9 cellular contexts compared by ENCODE assay signal in genomic region chr2:112726487-112727190, GRCh38. TPM values are rescaled to one million over a fixed set of nuclear protein-coding genes. Genes with fewer than 3 reads are reported as not detected.
DNase-seq lines count a peak whose midpoint lies in the region; ATAC-seq and TF ChIP-seq lines count a peak whose summit lies in the region.
"Had no signal": no experiment of that assay in that cellular context is flagged by ENCODE, and none has a peak within 500 bp of the region (broad histone marks: within the 10 kb centered on the region; RNA-seq: fewer than 3 reads in every experiment).

No MANE protein-coding gene starts in this region.

- H3K27me3 ChIP-seq in GM23338 (ENCODE audit: insufficient read depth) (no peaks in the 10 kb centered on the region), Peyer's patch (no peaks in the 10 kb centered on the region), fibroblast of lung (ENCODE audit: control insufficient read depth, insufficient read depth, low read length) (no peaks in the 10 kb centered on the region)

- H4K20me1 ChIP-seq in GM23338 (replicated peaks; ENCODE audit: insufficient read depth) = no peaks in the 10 kb centered on the region
- no peaks in the 10 kb centered on the region for H4K20me1 ChIP-seq in fibroblast of lung (ENCODE audit: control insufficient read depth, extremely low read depth, insufficient read depth, low read length)

- H3K27ac Mint-ChIP-seq in GM23338 (no peak overlapping the region), nephron progenitor cell (no peak overlapping the region)
- no peak overlapping the region for H3K27ac Mint-ChIP-seq in activated T-cell treated with anti-CD3 and anti-CD28 coated beads, Interleukin-2, amount 50 U/mL, for 24 hours

- H3K27ac ChIP-seq in GM23338 (ENCODE audit: low read depth) (no peak overlapping the region), Peyer's patch (no peak overlapping the region), fibroblast of lung (ENCODE audit: insufficient read depth, low read length) (no peak overlapping the region)

- H3K36me3 ChIP-seq in GM23338 (ENCODE audit: insufficient read depth) (no peaks in the 10 kb centered on the region), Peyer's patch (no peaks in the 10 kb centered on the region), fibroblast of lung (ENCODE audit: control insufficient read depth, insufficient read depth, low read length) (no peaks in the 10 kb centered on the region)

- H2AFZ ChIP-seq in GM23338 (peak overlapping the region; percentile 96), fibroblast of lung (ENCODE audit: low read length) (peak overlapping the region; percentile 74)

- no peaks in the 10 kb centered on the region for H3K9me2 ChIP-seq in GM23338 (ENCODE audit: insufficient read depth)

- no peaks in the 10 kb centered on the region for H3K36me3 Mint-ChIP-seq in GM23338 (ENCODE audit: low read depth)
- no peaks in the 10 kb centered on the region for H3K36me3 Mint-ChIP-seq in activated T-cell treated with anti-CD3 and anti-CD28 coated beads, Interleukin-2, amount 50 U/mL, for 24 hours (ENCODE audit: low read depth)
- no peaks in the 10 kb centered on the region for H3K36me3 Mint-ChIP-seq in nephron progenitor cell (ENCODE audit: low read depth)

- H3K79me2 ChIP-seq in GM23338 (replicated peaks; ENCODE audit: insufficient read depth) (no peaks in the 10 kb centered on the region), fibroblast of lung (ENCODE audit: control insufficient read depth, insufficient read depth, low read length) (no peaks in the 10 kb centered on the region)

- H3K27me3 Mint-ChIP-seq in GM23338 (ENCODE audit: insufficient read depth, low read depth, poor library complexity) = peaks cover 5% of the 10 kb centered on the region
- H3K27me3 Mint-ChIP-seq in activated T-cell treated with anti-CD3 and anti-CD28 coated beads, Interleukin-2, amount 50 U/mL, for 24 hours = peaks cover 13% of the 10 kb centered on the region
- H3K27me3 Mint-ChIP-seq in nephron progenitor cell (ENCODE audit: low read depth, poor library complexity) = peaks cover 20% of the 10 kb centered on the region

- no peaks in the 10 kb centered on the region; the same call in 1 of the 2 replicates for H3K4me1 ChIP-seq in GM23338 (ENCODE audit: insufficient read depth)
- peaks cover 0 to 6% (median 2%) of the 10 kb centered on the region in 4 donors for H3K4me1 ChIP-seq in Peyer's patch
- peaks cover 2% of the 10 kb centered on the region for H3K4me1 ChIP-seq in fibroblast of lung (ENCODE audit: control insufficient read depth, extremely low read depth, insufficient read depth, low read length)

- peak in 1 of 2 donors; percentile 15 for TF ChIP-seq POLR2A in Peyer's patch (IDR thresholded peaks at IDR 0.05)

- H3F3A ChIP-seq in GM23338 (replicated peaks; ENCODE audit: low read depth) = no peaks in the 10 kb centered on the region

- TF ChIP-seq CTCF in GM23338 (conservative IDR thresholded peaks at IDR 0.05; ENCODE audit: low read depth in 2 of 2) (peak; percentile 91 to 100), Peyer's patch (IDR thresholded peaks at IDR 0.05) (peak; percentile 89 to 99 (median 98)), fibroblast of lung (conservative IDR thresholded peaks at IDR 0.05 in 1 of 2, IDR thresholded peaks at IDR 0.05 in 1 of 2; ENCODE audit: low read depth in 1 of 2, low read length in 2 of 2) (peak; percentile 90 to 96), nephron progenitor cell (IDR thresholded peaks at IDR 0.05) (peak; percentile 98)

- no peak overlapping the region for H3K4me3 Mint-ChIP-seq in GM23338
- no peak overlapping the region for H3K4me3 Mint-ChIP-seq in activated T-cell treated with anti-CD3 and anti-CD28 coated beads, Interleukin-2, amount 50 U/mL, for 24 hours
- H3K4me3 Mint-ChIP-seq in nephron progenitor cell = no peak overlapping the region

- peak; percentile 95 for ATAC-seq in GM23338
- ATAC-seq in stimulated activated naive CD8-positive, alpha-beta T cell treated with anti-CD3 and anti-CD28 coated beads, Interleukin-15, Interleukin-2, amounts not matched to agents 100 U/mL and 50 U/mL, for 24 hours = peak; percentile 92

- H3K9me3 Mint-ChIP-seq in GM23338 (no peaks in the 10 kb centered on the region), nephron progenitor cell (no peaks in the 10 kb centered on the region)
- no peaks in the 10 kb centered on the region for H3K9me3 Mint-ChIP-seq in activated T-cell treated with anti-CD3 and anti-CD28 coated beads, Interleukin-2, amount 50 U/mL, for 24 hours

- peak overlapping the region; percentile 9 for H3K9ac ChIP-seq in fibroblast of lung (ENCODE audit: insufficient read depth, low read length)

- H3K4me1 Mint-ChIP-seq in GM23338 (no peaks in the 10 kb centered on the region), nephron progenitor cell (no peaks in the 10 kb centered on the region)
- H3K4me1 Mint-ChIP-seq in activated T-cell treated with anti-CD3 and anti-CD28 coated beads, Interleukin-2, amount 50 U/mL, for 24 hours (ENCODE audit: low read depth) = peaks cover 5% of the 10 kb centered on the region

- H3K4me3 ChIP-seq in GM23338 (no peak overlapping the region), Peyer's patch (no peak overlapping the region), fibroblast of lung (replicated peaks in 1 of 4; ENCODE audit: control extremely low read depth in 1 of 4, insufficient read depth in 1 of 4, low read depth in 3 of 4, low read length in 4 of 4) (no peak overlapping the region)
- H3K4me3 ChIP-seq: skin epidermis had no signal

- DNase-seq in EH (ENCODE audit: low read depth) (peak; percentile 89), GM23338 (ENCODE audit: low spot score) (peak; percentile 97), LHCN-M2 (ENCODE audit: low read depth) (peak; percentile 86), Peyer's patch (peak; percentile 91 to 97 (median 93)), fibroblast of lung (ENCODE audit: low read depth in 2 of 2) (peak; percentile 79 to 90), nephron progenitor cell (peak; percentile 90)
- peak; percentile 92 for DNase-seq in activated T-cell treated with anti-CD3 and anti-CD28 coated beads, Interleukin-2, amount 50 U/mL, for 24 hours
- peak; percentile 88 for DNase-seq in stimulated activated naive CD8-positive, alpha-beta T cell treated with anti-CD3 and anti-CD28 coated beads, Interleukin-15, Interleukin-2, amounts not matched to agents 100 U/mL and 50 U/mL, for 24 hours

- H3K4me2 ChIP-seq in GM23338 (no peak overlapping the region), fibroblast of lung (ENCODE audit: extremely low read depth, insufficient read depth, low read length) (no peak overlapping the region)

- no peaks in the 10 kb centered on the region for H3K9me3 ChIP-seq in Peyer's patch
- H3K9me3 ChIP-seq in fibroblast of lung (ENCODE audit: control insufficient read depth, insufficient read depth, low read depth, low read length) = no peaks in the 10 kb centered on the region

TF ChIP-seq in GM23338, 12 proteins besides CTCF, POLR2A, EP300 and RAD21 (continues in another document):
- TF ChIP-seq STAT1 (IDR thresholded peaks at IDR 0.05; ENCODE audit: unreplicated experiment) (no peak), POLR2AphosphoS5 (IDR thresholded peaks at IDR 0.05; ENCODE audit: low read depth) (peak; percentile 24; the same call in 1 of the 2 replicates), ZNF331 (CRISPR knock-in tag; IDR thresholded peaks at IDR 0.05; ENCODE audit: low read depth) (no peak)

RNA-seq across cellular contexts. Expression of gene NT5DC4, which starts 5.8 kb away (rescaled TPM):
- total RNA-seq in GM23338 (2014; rRNA removed; shearing (Covaris generic)) = not detected in 2 replicates
- polyA plus RNA-seq in GM23338 (2016; fragmentation: Nextera tagmentation; extraction: Ambion mirVana) = not detected in 2 replicates
- not detected in 2 replicates for total RNA-seq in LHCN-M2 (2014; rRNA removed)
- polyA plus RNA-seq in LHCN-M2 (2012) = not detected
- 1 to 10 TPM in 1 of 4 donors, not detected in 3; 5.8 TPM for total RNA-seq in Peyer's patch
- total RNA-seq in fibroblast of lung = not detected in 2 replicates
- not detected in 2 replicates for polyA plus RNA-seq in fibroblast of lung
- polyA plus RNA-seq in fibroblast of lung (2012) = not detected in 2 replicates
- not detected in 2 replicates for polyA minus RNA-seq in fibroblast of lung (ENCODE audit: low replicate concordance)

RNA-seq across cellular contexts. Expression of gene CKAP2L, which starts 37.8 kb away (rescaled TPM):
- 15.1 and 16.2 TPM in 2 replicates for total RNA-seq in GM23338 (2014; rRNA removed; shearing (Covaris generic))
- 28.6 and 30.2 TPM in 2 replicates for polyA plus RNA-seq in GM23338 (2016; fragmentation: Nextera tagmentation; extraction: Ambion mirVana)
- total RNA-seq in LHCN-M2 (2014; rRNA removed) = 23.9 and 33.2 TPM in 2 replicates
- 6.4 TPM for polyA plus RNA-seq in LHCN-M2 (2012)
- total RNA-seq in Peyer's patch = 10 to 100 TPM in 1 of 4 donors, 1 to 10 TPM in 1, under 1 TPM in 2; 0.54 to 19.0 (median 1.3) TPM
- 0.26 and 3.0 TPM in 2 replicates for total RNA-seq in fibroblast of lung
- 4.4 and 14.5 TPM in 2 replicates for polyA plus RNA-seq in fibroblast of lung
- polyA plus RNA-seq in fibroblast of lung (2012) = 2.9 and 11.9 TPM in 2 replicates
- polyA minus RNA-seq in fibroblast of lung (ENCODE audit: low replicate concordance) = 2.7 TPM in 1 of 2 replicates, not detected in the other

RNA-seq across cellular contexts. Expression of gene IL1A, which starts 57.7 kb away (rescaled TPM):
- 0.19 and 0.73 TPM in 2 replicates for total RNA-seq in GM23338 (2014; rRNA removed; shearing (Covaris generic))
- polyA plus RNA-seq in GM23338 (2016; fragmentation: Nextera tagmentation; extraction: Ambion mirVana) (0.47 and 0.65 TPM in 2 replicates), fibroblast of lung (0.07 and 0.09 TPM in 2 replicates)
- total RNA-seq in LHCN-M2 (2014; rRNA removed) (not detected in 2 replicates), Peyer's patch (not detected), fibroblast of lung (0.17 and 0.26 TPM in 2 replicates)
- not detected for polyA plus RNA-seq in LHCN-M2 (2012)
- polyA plus RNA-seq in fibroblast of lung (2012) = 0.09 TPM in 1 of 2 replicates, not detected in the other
- polyA minus RNA-seq in fibroblast of lung (ENCODE audit: low replicate concordance) = not detected in 2 replicates
